16 cellular contexts compared by ENCODE assay signal in genomic region chr1:30195424-30196134, GRCh38.
DNase-seq lines count a peak whose midpoint lies in the region; ATAC-seq and TF ChIP-seq lines count a peak whose summit lies in the region.
"Had no signal": no experiment of that assay in that cellular context is flagged by ENCODE, and none has a peak within 500 bp of the region (broad histone marks: within the 10 kb centered on the region; RNA-seq: fewer than 3 reads in every experiment).

No MANE protein-coding gene starts in this region.

- H2AFZ ChIP-seq in GM23248 = no peak overlapping the region

- in situ Hi-C loops in GM23248 (cut with MboI) = no loop called here

- H3K27ac ChIP-seq in uterus (peak overlapping the region; percentile 63 to 81), GM23248 (no peak overlapping the region)
- H3K27ac ChIP-seq: C4-2B, HL-60 had no signal

- no peak overlapping the region for H3K4me2 ChIP-seq in GM23248 (ENCODE audit: unreplicated experiment)

- H3K27ac Mint-ChIP-seq in T-helper 17 cell (no peak overlapping the region), immature natural killer cell (peak overlapping the region in 5 of 6 donors; percentile 2 to 77 (median 37))
- H3K27ac Mint-ChIP-seq in stimulated activated memory B cell treated with anti-CD40 and anti-IgM and Interleukin-4, amounts not matched to agents 10 μg/mL and 1 μg/mL and 100 μg/mL, for 72 hours = no peak overlapping the region

- intact Hi-C loops in uterus (cut with DNase I; ENCODE audit: low total_unique reads) = no loop called here

- peak overlapping the region; percentile 28 for H3K4me3 Mint-ChIP-seq in T-helper 17 cell
- H3K4me3 Mint-ChIP-seq in immature natural killer cell = no peak overlapping the region
- no peak overlapping the region for H3K4me3 Mint-ChIP-seq in stimulated activated memory B cell treated with anti-CD40 and anti-IgM and Interleukin-4, amounts not matched to agents 10 μg/mL and 1 μg/mL and 100 μg/mL, for 72 hours

- no peak for ATAC-seq in T-helper 17 cell
- no peak for ATAC-seq in stimulated activated memory B cell treated with anti-CD40 and anti-IgM and Interleukin-4, amounts not matched to agents 10 μg/mL and 1 μg/mL and 100 μg/mL, for 72 hours
- ATAC-seq: GM12878, HCT116 had no signal

- H3K27me3 ChIP-seq in uterus (no peaks in the 10 kb centered on the region), GM23248 (replicated peaks; ENCODE audit: insufficient read depth) (no peaks in the 10 kb centered on the region)

- no peaks in the 10 kb centered on the region for H3K79me2 ChIP-seq in GM23248 (ENCODE audit: insufficient read depth)

- DNase-seq in activated CD8-positive, alpha-beta memory T cell treated with anti-CD3 and anti-CD28 coated beads for 24 hours = peak; percentile 26
- no peak for DNase-seq in activated CD8-positive, alpha-beta memory T cell treated with anti-CD3 and anti-CD28 coated beads, Interleukin-2, amount 50 U/mL, for 48 hours
- DNase-seq in T-helper 17 cell (no peak), immature natural killer cell (no peak), uterus (no peak), GM23248 (no peak), NCI-H82 treated with DMSO at 0.1 percent for 48 hours (lab: John Stamatoyannopoulos, UW; ENCODE audit: unreplicated experiment) (no peak)
- DNase-seq: 8988T; AML-193; CD4-positive, alpha-beta memory T cell; DMS79 had no signal

- TF ChIP-seq POLR2A in uterus (IDR thresholded peaks at IDR 0.05) = no peak

- H3K27me3 Mint-ChIP-seq in T-helper 17 cell (no peaks in the 10 kb centered on the region), immature natural killer cell (ENCODE audit: low read depth in 3 of 3) (peaks cover 4 to 8% (median 5%) of the 10 kb centered on the region in 3 donors)
- H3K27me3 Mint-ChIP-seq in stimulated activated memory B cell treated with anti-CD40 and anti-IgM and Interleukin-4, amounts not matched to agents 10 μg/mL and 1 μg/mL and 100 μg/mL, for 72 hours = peaks cover 47% of the 10 kb centered on the region

- no peaks in the 10 kb centered on the region for H3K9me2 ChIP-seq in GM23248 (ENCODE audit: insufficient read depth)

- H3K36me3 ChIP-seq in uterus = no peaks in the 10 kb centered on the region
- H3K36me3 ChIP-seq in GM23248 (ENCODE audit: low read depth) = no peaks in the 10 kb centered on the region

- H3K4me1 Mint-ChIP-seq in T-helper 17 cell (peaks cover 49% of the 10 kb centered on the region), immature natural killer cell (peaks cover 29 to 69% of the 10 kb centered on the region in 2 donors)
- H3K4me1 Mint-ChIP-seq in stimulated activated memory B cell treated with anti-CD40 and anti-IgM and Interleukin-4, amounts not matched to agents 10 μg/mL and 1 μg/mL and 100 μg/mL, for 72 hours = no peaks in the 10 kb centered on the region

- H3K4me3 ChIP-seq in uterus (no peak overlapping the region), GM23248 (no peak overlapping the region)
- H3K4me3 ChIP-seq: GM12878 had no signal

- H3K4me1 ChIP-seq in uterus (peaks cover 9 to 12% of the 10 kb centered on the region in 2 donors), GM23248 (ENCODE audit: insufficient read depth) (peaks cover 14% of the 10 kb centered on the region)

- no peak for TF ChIP-seq CTCF in uterus (IDR thresholded peaks at IDR 0.05)

- H3K9me3 ChIP-seq in T-helper 17 cell (ENCODE audit: control insufficient read depth, low read length, poor library complexity, severe bottlenecking) = no peaks in the 10 kb centered on the region
- no peaks in the 10 kb centered on the region for H3K9me3 ChIP-seq in uterus
- H3K9me3 ChIP-seq in GM23248 (ENCODE audit: low read depth) = no peaks in the 10 kb centered on the region

- H3K36me3 Mint-ChIP-seq in T-helper 17 cell (ENCODE audit: low read depth) (peaks cover 2% of the 10 kb centered on the region), immature natural killer cell (no peaks in the 10 kb centered on the region)
- no peaks in the 10 kb centered on the region for H3K36me3 Mint-ChIP-seq in stimulated activated memory B cell treated with anti-CD40 and anti-IgM and Interleukin-4, amounts not matched to agents 10 μg/mL and 1 μg/mL and 100 μg/mL, for 72 hours
- H3K36me3 Mint-ChIP-seq: CD4-positive, alpha-beta memory T cell had no signal

- H3K9ac ChIP-seq in GM23248 = no peak overlapping the region

- no peaks in the 10 kb centered on the region for H4K20me1 ChIP-seq in GM23248 (ENCODE audit: insufficient read depth)

- H3K9me3 Mint-ChIP-seq in immature natural killer cell = peaks cover 0 to 5% (median 1%) of the 10 kb centered on the region in 6 donors
- H3K9me3 Mint-ChIP-seq in stimulated activated memory B cell treated with anti-CD40 and anti-IgM and Interleukin-4, amounts not matched to agents 10 μg/mL and 1 μg/mL and 100 μg/mL, for 72 hours = peaks cover 8% of the 10 kb centered on the region

- 60 to 63% methylated on average over 17 of the region's 17 CpGs for WGBS in GM23248 (ENCODE audit: low coverage in 1 of 2, low lambda C conversion rate in 2 of 2, missing lambda C conversion rate in 2 of 2), 2 experiments

- H3F3A ChIP-seq in GM23248 (ENCODE audit: insufficient read depth) = no peaks in the 10 kb centered on the region

Comparison
In these comparisons a context has a peak if more than half of its experiments do, and no peak if none do; other contexts are left out.
1. H3K27ac Mint-ChIP-seq: peak in immature natural killer cell (5 of 6); none in T-helper 17 cell (single experiment) and stimulated activated memory B cell treated with anti-CD40 and anti-IgM and Interleukin-4, amounts not matched to agents 10 μg/mL and 1 μg/mL and 100 μg/mL, for 72 hours (single experiment).